ENCODE assay signal across 11 cellular contexts in the genomic region with DNA sequence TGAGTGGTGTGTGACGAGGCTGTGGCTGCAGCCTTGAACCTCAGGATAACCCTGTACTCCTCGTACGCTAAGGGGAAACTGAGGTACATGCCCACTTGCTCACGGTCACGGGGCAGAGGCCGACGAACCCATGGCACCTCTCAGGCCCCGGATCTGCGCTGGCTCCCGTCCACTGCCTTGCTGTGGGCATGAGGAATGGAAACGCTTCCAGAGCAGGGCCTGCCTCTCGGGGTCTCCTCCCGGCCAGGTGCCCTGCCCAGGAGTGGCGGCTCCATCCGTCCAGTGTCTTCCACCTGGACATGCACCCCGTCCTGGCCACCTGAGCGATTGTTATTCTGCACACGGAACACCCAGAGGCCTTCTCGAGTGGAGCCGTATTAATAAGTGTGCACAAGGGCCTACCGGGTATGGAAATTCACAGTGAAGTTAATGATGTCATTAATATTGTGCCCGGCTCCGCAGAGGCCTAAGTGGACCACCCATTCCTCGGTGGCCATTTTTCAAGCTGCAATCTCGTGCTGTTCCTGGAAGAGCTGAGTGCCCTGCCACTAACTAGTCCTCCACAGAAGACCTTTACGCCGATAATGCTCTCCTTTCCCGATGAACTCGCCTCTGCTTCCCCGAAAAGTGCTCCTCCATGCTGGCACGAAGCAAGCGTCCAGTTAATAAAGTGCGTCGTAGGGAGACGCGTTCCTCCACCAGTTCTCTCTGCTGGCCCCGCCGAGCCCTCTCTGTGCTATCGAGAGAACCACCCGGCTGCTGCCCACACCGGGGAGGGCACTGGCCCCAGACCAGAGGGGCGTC.
"Had no signal": no experiment of that assay in that cellular context is flagged by ENCODE, and none has a peak within 500 bp of the region (broad histone marks: within the 10 kb centered on the region; RNA-seq: fewer than 3 reads in every experiment).

No MANE protein-coding gene starts in this region.

- H3K27me3 ChIP-seq: foreskin keratinocyte had no signal

- H3K27ac ChIP-seq: foreskin keratinocyte had no signal

- DNase-seq: activated gamma-delta T cell treated with Interleukin-2 at 50 U/mL for 16 hours; activated naive CD8-positive, alpha-beta T cell treated with anti-CD3 and anti-CD28 coated beads, Interleukin-2, amount 50 U/mL, for 24 hours; activated T-cell treated with anti-CD3 and anti-CD28 coated beads, Interleukin-2, amount 50 U/mL, for 48 hours; aorta; effector memory CD4-positive, alpha-beta T cell; foreskin keratinocyte; glutamatergic neuron; hypothalamus; stimulated activated naive CD8-positive, alpha-beta T cell treated with anti-CD3 and anti-CD28 coated beads, Interleukin-15, amount 100 ng/mL, for 72 hours had no signal

- ATAC-seq: activated CD4-positive, CD25-positive, alpha-beta regulatory T cell treated with anti-CD3 and anti-CD28 coated beads, Interleukin-2, amount 50 U/mL, for 24 hours; activated naive CD8-positive, alpha-beta T cell treated with anti-CD3 and anti-CD28 coated beads, Interleukin-2, amount 50 U/mL, for 24 hours; foreskin keratinocyte; stimulated activated naive CD8-positive, alpha-beta T cell treated with anti-CD3 and anti-CD28 coated beads, Interleukin-15, amount 100 ng/mL, for 72 hours had no signal

- H3K4me3 ChIP-seq: lung had no signal

- H3K4me1 ChIP-seq: foreskin keratinocyte had no signal
